20 cellular contexts compared by ENCODE assay signal in genomic region chr2:119735565-119735964, GRCh38. TPM values are rescaled to one million over a fixed set of nuclear protein-coding genes. Genes with fewer than 3 reads are reported as not detected.
DNase-seq lines count a peak whose midpoint lies in the region; TF ChIP-seq lines count a peak whose summit lies in the region.
"Had no signal": no experiment of that assay in that cellular context is flagged by ENCODE, and none has a peak within 500 bp of the region (broad histone marks: within the 10 kb centered on the region; RNA-seq: fewer than 3 reads in every experiment).

No MANE protein-coding gene starts in this region.

- H3K4me1 Mint-ChIP-seq in activated naive CD4-positive, alpha-beta T cell treated with anti-CD3 and anti-CD28 coated beads, Interleukin-2, amount 10 ng/mL, durations not matched to agents 7 days and 5 days = no peaks in the 10 kb centered on the region
- H3K4me1 Mint-ChIP-seq: CD4-positive, alpha-beta memory T cell had no signal

- no peak for TF ChIP-seq POLR2A in transverse colon (IDR thresholded peaks at IDR 0.05)

- no peak overlapping the region for H3K27ac ChIP-seq in SK-N-MC
- no peak overlapping the region for H3K27ac ChIP-seq in transverse colon
- H3K27ac ChIP-seq: 22Rv1, A549, BLaER1, HL-60 had no signal

- H3K27me3 Mint-ChIP-seq in activated naive CD4-positive, alpha-beta T cell treated with anti-CD3 and anti-CD28 coated beads, Interleukin-2, amount 10 ng/mL, durations not matched to agents 7 days and 5 days = peaks cover 33% of the 10 kb centered on the region
- H3K27me3 Mint-ChIP-seq: CD4-positive, alpha-beta memory T cell had no signal

- TF ChIP-seq EP300 in transverse colon (IDR thresholded peaks at IDR 0.05; ENCODE audit: low read depth) = no peak

- in situ Hi-C loops in transverse colon (cut with MboI; ENCODE audit: low pct_ligation_motif_present in 1 of 4, low pct_unique_long_range_greater_than_20kb in 1 of 4, low sequenced_read_pairs in 3 of 4) = loop anchor here in 2 of 4 donors (25.0 kb wide), 1 partner anchor 427 kb away; no protein-coding TSS in a partner anchor

- no peak for TF ChIP-seq CTCF in transverse colon (IDR thresholded peaks at IDR 0.05)

- CTCF ChIA-PET in activated naive CD4-positive, alpha-beta T cell treated with anti-CD3 and anti-CD28 coated beads, Interleukin-2, amount 10 ng/mL, durations not matched to agents 7 days and 5 days (lab: Charles Lee) = no interaction called here

- DNase-seq in NCI-H82 (lab: John Stamatoyannopoulos, UW) = peak; percentile 44
- no peak for DNase-seq in NCI-H82 treated with DMSO at 0.1 percent for 48 hours (lab: John Stamatoyannopoulos, UW; ENCODE audit: unreplicated experiment)
- DNase-seq in SK-N-MC (ENCODE audit: low read depth, low spot score) = no peak
- peak; percentile 41 for DNase-seq in mesenteric fat pad (ENCODE audit: low spot score)
- no peak for DNase-seq in transverse colon
- DNase-seq in effector CD8-positive, alpha-beta T cell (lab: John Stamatoyannopoulos, UW) = no peak
- DNase-seq in activated naive CD4-positive, alpha-beta T cell treated with anti-CD3 and anti-CD28 coated beads, Interleukin-2, amount 10 ng/mL, durations not matched to agents 7 days and 5 days = no peak
- DNase-seq: CD4-positive, alpha-beta memory T cell; DMS153; DMS79; GF-D8; GOT3; H7; HFFc6 had no signal

- H3K36me3 ChIP-seq in SK-N-MC (ENCODE audit: insufficient read depth, low read length) (no peaks in the 10 kb centered on the region), transverse colon (no peaks in the 10 kb centered on the region)
- H3K36me3 ChIP-seq: BLaER1 had no signal

- no peaks in the 10 kb centered on the region for H3K36me3 Mint-ChIP-seq in activated naive CD4-positive, alpha-beta T cell treated with anti-CD3 and anti-CD28 coated beads, Interleukin-2, amount 10 ng/mL, durations not matched to agents 7 days and 5 days
- H3K36me3 Mint-ChIP-seq: CD4-positive, alpha-beta memory T cell; IgD-negative memory B cell had no signal

- H3K4me3 Mint-ChIP-seq in activated naive CD4-positive, alpha-beta T cell treated with anti-CD3 and anti-CD28 coated beads, Interleukin-2, amount 10 ng/mL, durations not matched to agents 7 days and 5 days = no peak overlapping the region
- H3K4me3 Mint-ChIP-seq: CD14-positive monocyte; CD4-positive, alpha-beta memory T cell; HFFc6; IgD-negative memory B cell had no signal

- H3K27me3 ChIP-seq in transverse colon = no peaks in the 10 kb centered on the region
- H3K27me3 ChIP-seq: BLaER1 had no signal

- H3K27ac Mint-ChIP-seq in activated naive CD4-positive, alpha-beta T cell treated with anti-CD3 and anti-CD28 coated beads, Interleukin-2, amount 10 ng/mL, durations not matched to agents 7 days and 5 days = no peak overlapping the region
- H3K27ac Mint-ChIP-seq: CD14-positive monocyte, HFFc6, IgD-negative memory B cell had no signal

- 84 to 92% methylated on average over 2 to 8 of the region's 8 CpGs for WGBS in transverse colon (ENCODE audit: low coverage in 1 of 2), 2 donors

- peak overlapping the region; percentile 41 for H3K4me3 ChIP-seq in SK-N-MC
- no peak overlapping the region for H3K4me3 ChIP-seq in transverse colon
- H3K4me3 ChIP-seq: A549, BLaER1 had no signal

- intact Hi-C loops in transverse colon (cut with DNase I; ENCODE audit: low total_unique reads) = no loop called here

- no peaks in the 10 kb centered on the region for H3K9me3 Mint-ChIP-seq in activated naive CD4-positive, alpha-beta T cell treated with anti-CD3 and anti-CD28 coated beads, Interleukin-2, amount 10 ng/mL, durations not matched to agents 7 days and 5 days
- H3K9me3 Mint-ChIP-seq: CD4-positive, alpha-beta memory T cell; HFFc6 had no signal

- no peaks in the 10 kb centered on the region for H3K4me1 ChIP-seq in transverse colon
- H3K4me1 ChIP-seq: A549 had no signal

- H3K9me3 ChIP-seq in SK-N-MC (ENCODE audit: low read depth, low read length) (no peaks in the 10 kb centered on the region), transverse colon (no peaks in the 10 kb centered on the region)
- H3K9me3 ChIP-seq: A549, BLaER1 had no signal

- no peak overlapping the region for H3K9ac ChIP-seq in SK-N-MC (ENCODE audit: insufficient read length)
- H3K9ac ChIP-seq: BLaER1 had no signal

RNA-seq across cellular contexts. Expression of gene PTPN4, which starts 24.2 kb away (rescaled TPM):
- 45.9 TPM for total RNA-seq in mesenteric fat pad
- total RNA-seq in transverse colon = 10 to 100 TPM; 18.7 to 46.6 (median 25.8) TPM

RNA-seq across cellular contexts. Expression of gene TMEM177, which starts 56.6 kb away (rescaled TPM):
- total RNA-seq in mesenteric fat pad (6.1 TPM), transverse colon (10 to 100 TPM; 16.8 to 99.1 (median 23.1) TPM)

Comparison
In these comparisons a context has a peak if more than half of its experiments do, and no peak if none do; other contexts are left out.
1. DNase-seq: peak in NCI-H82 (single experiment) and mesenteric fat pad (single experiment); none in NCI-H82 treated with DMSO at 0.1 percent for 48 hours (single experiment), SK-N-MC (single experiment), transverse colon (single experiment), effector CD8-positive, alpha-beta T cell (single experiment) and activated naive CD4-positive, alpha-beta T cell treated with anti-CD3 and anti-CD28 coated beads, Interleukin-2, amount 10 ng/mL, durations not matched to agents 7 days and 5 days (single experiment).